Comparison of ENCODE assay signal across 1 cellular context in genomic region chr3:36932979-36933378, GRCh38.
TF ChIP-seq lines count a peak whose summit lies in the region.

No MANE protein-coding gene starts in this region.

TF ChIP-seq in liver, 16 proteins besides CTCF, POLR2A, EP300 and RAD21 (continued from another document):
- no peak for TF ChIP-seq NR2F2 (IDR thresholded peaks at IDR 0.05)
- TF ChIP-seq TAF1 (conservative IDR thresholded peaks at IDR 0.05): no peak
- TF ChIP-seq HNF4G (IDR thresholded peaks at IDR 0.05): no peak
- no peak for TF ChIP-seq MAX (IDR thresholded peaks at IDR 0.05)
TF ChIP-seq in liver: peak in this region for 0.
